ENCODE assay signal across 18 cellular contexts in genomic region chr1:75392278-75392677, GRCh38.
DNase-seq lines count a peak whose midpoint lies in the region; ATAC-seq lines count a peak whose summit lies in the region.
"Had no signal": no experiment of that assay in that cellular context is flagged by ENCODE, and none has a peak within 500 bp of the region (broad histone marks: within the 10 kb centered on the region; RNA-seq: fewer than 3 reads in every experiment).

No MANE protein-coding gene starts in this region.

- peak; percentile 76 for DNase-seq in NAMALWA (ENCODE audit: low spot score)
- no peak for DNase-seq in NCI-H1694 treated with DMSO at 0.1 percent for 48 hours (lab: John Stamatoyannopoulos, UW)
- DNase-seq in HK-2 (ENCODE audit: unreplicated experiment) = no peak
- no peak for DNase-seq in activated CD8-positive, alpha-beta memory T cell treated with anti-CD3 and anti-CD28 coated beads, Interleukin-2, amount 50 U/mL, for 48 hours
- no peak for DNase-seq in anterior cingulate cortex (lab: John Stamatoyannopoulos, UW)
- DNase-seq: activated effector memory CD4-positive, alpha-beta T cell treated with anti-CD3 and anti-CD28 coated beads, Interleukin-2, amount 50 U/mL, for 16 hours; CD4-positive, CD25-positive, alpha-beta regulatory T cell; central memory CD4-positive, alpha-beta T cell; GF-D8; Karpas-422; midbrain; NCI-H2081; psoas muscle; stimulated activated CD4-positive, alpha-beta T cell treated with anti-CD3 and anti-CD28 coated beads, Interleukin-2, amount 100 ng/mL, for 48 hours; stimulated activated naive CD4-positive, alpha-beta T cell treated with Interleukin-2 at 50 U/mL for 16 hours had no signal

- ATAC-seq in GM18870 (IDR thresholded peaks at IDR 0.05; ENCODE audit: unreplicated experiment) = peak; percentile 96
- peak; percentile 70 for ATAC-seq in GM21529 (IDR thresholded peaks at IDR 0.05; ENCODE audit: unreplicated experiment)
- peak; percentile 85 for ATAC-seq in HG03045 (IDR thresholded peaks at IDR 0.05; ENCODE audit: unreplicated experiment)
- ATAC-seq: psoas muscle had no signal
